In the genomic region with DNA sequence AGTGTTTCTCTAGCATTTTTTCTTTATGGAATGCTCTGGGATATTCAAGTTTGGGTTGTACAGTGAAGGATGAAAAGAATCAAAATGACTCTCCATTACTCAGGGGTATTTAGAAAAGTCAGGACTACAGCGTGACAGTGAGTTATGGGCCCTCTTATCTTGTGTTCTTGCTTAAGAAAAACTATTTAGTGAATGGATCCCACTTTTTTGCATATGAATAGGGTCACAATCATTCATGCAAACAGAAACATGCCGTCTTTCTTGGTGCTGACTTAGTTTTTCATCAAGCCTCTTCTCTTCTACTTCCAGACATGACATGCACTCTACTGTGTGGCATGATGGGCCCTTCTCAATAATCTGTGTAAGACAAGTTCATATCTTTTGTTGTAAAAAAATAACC, we compare ENCODE assay signal across 15 cellular contexts.
DNase-seq lines count a peak whose midpoint lies in the region; ATAC-seq, FAIRE-seq and TF ChIP-seq lines count a peak whose summit lies in the region.
"Had no signal": no experiment of that assay in that cellular context is flagged by ENCODE, and none has a peak within 500 bp of the region (broad histone marks: within the 10 kb centered on the region; RNA-seq: fewer than 3 reads in every experiment).

No MANE protein-coding gene starts in this region.

- TF ChIP-seq CTCF in H1 (IDR thresholded peaks at IDR 0.05; ENCODE audit: control extremely low read depth in 1 of 3, insufficient read depth in 1 of 3, low read depth in 1 of 3, low read length in 3 of 3) (no peak), left lung (IDR thresholded peaks at IDR 0.05) (no peak), brain microvascular endothelial cell (IDR thresholded peaks at IDR 0.05; ENCODE audit: low read depth, low read length, missing control alignments) (no peak)

- H3K79me1 ChIP-seq in H1 (ENCODE audit: low read depth, low read length), result no peaks in the 10 kb centered on the region

- peak overlapping the region; percentile 11 to 27; a peak in 3 of 4 replicates for H3K4me2 ChIP-seq in H1 (ENCODE audit: insufficient read depth in 1 of 2, low read depth in 2 of 2, low read length in 2 of 2)
- H3K4me2 ChIP-seq: A549 had no signal

- peak overlapping the region; percentile 85 for H4K5ac ChIP-seq in H1 (ENCODE audit: insufficient read length, low read depth, low read length)

- no peak for DNase-seq in H1 (ENCODE audit: low read depth in 1 of 2, low spot score in 2 of 2)
- peak; percentile 11 for DNase-seq in iPS-NIHi7 (ENCODE audit: extremely low spot score)
- DNase-seq in left lung, result no peak
- no peak for DNase-seq in inferior parietal cortex (ENCODE audit: extremely low spot score)
- no peak for DNase-seq in middle frontal gyrus (ENCODE audit: extremely low spot score, low spot score)
- DNase-seq in brain microvascular endothelial cell, result no peak
- DNase-seq: BE2C; CD4-positive, alpha-beta memory T cell; DMS79 had no signal

- intact Hi-C loops in left lung (cut with DNase I), result no loop called here

- no peaks in the 10 kb centered on the region for H3K79me2 ChIP-seq in H1 (ENCODE audit: control insufficient read depth in 1 of 2, insufficient read depth in 2 of 2, low read length in 2 of 2)

- H2BK120ac ChIP-seq in H1 (replicated peaks; ENCODE audit: low read depth, low read length), result no peak overlapping the region

- no peak overlapping the region for H2BK12ac ChIP-seq in H1 (ENCODE audit: low read depth, low read length)

- H3K27me3 ChIP-seq in HUES48 (ENCODE audit: control insufficient read depth, insufficient read depth, low read length) (no peaks in the 10 kb centered on the region), H1 (replicated peaks in 1 of 4; ENCODE audit: control insufficient read depth in 3 of 4, extremely low read depth in 1 of 4, insufficient read depth in 3 of 4, low read length in 3 of 4) (no peaks in the 10 kb centered on the region), left lung (no peaks in the 10 kb centered on the region), brain microvascular endothelial cell (replicated peaks) (no peaks in the 10 kb centered on the region)
- H3K27me3 ChIP-seq: BE2C had no signal

- no peak overlapping the region for H3K4ac ChIP-seq in H1 (replicated peaks; ENCODE audit: insufficient read length, low read depth, low read length)

- no peak overlapping the region for H2BK20ac ChIP-seq in H1 (ENCODE audit: low read length)

- ATAC-seq in left lung, result no peak
- ATAC-seq: A549 had no signal

- H2BK15ac ChIP-seq in H1 (ENCODE audit: low read length), result no peak overlapping the region

- H2AFZ ChIP-seq in H1 (ENCODE audit: low read length), result no peak overlapping the region

- H3K23ac ChIP-seq in H1 (ENCODE audit: insufficient read length), result no peak overlapping the region

- H3K23me2 ChIP-seq in H1 (ENCODE audit: low read depth, low read length), result no peaks in the 10 kb centered on the region

- no peak overlapping the region for H3K18ac ChIP-seq in H1 (ENCODE audit: extremely low read depth, low read length)

- H3K9ac ChIP-seq in HUES48 (ENCODE audit: low read depth, low read length) (no peak overlapping the region), H1 (replicated peaks in 1 of 4; ENCODE audit: extremely low read depth in 1 of 4, low read depth in 3 of 4, low read length in 3 of 4) (no peak overlapping the region)

- no peak for TF ChIP-seq EP300 in H1 (IDR thresholded peaks at IDR 0.05; ENCODE audit: borderline replicate concordance in 1 of 2, low read depth in 2 of 2, low read length in 2 of 2)

- in situ Hi-C loops in brain microvascular endothelial cell (cut with HindIII; ENCODE audit: low pct_ligation_motif_present, low sequenced_read_pairs), result no loop called here

- CTCF ChIA-PET in H1 (lab: Charles Lee; ENCODE audit: partially characterized antibody), result interaction anchor here (0.7 kb wide), 1 partner anchor 19 kb away, joined by 3 read pairs; no protein-coding TSS in a partner anchor

- no peak for TF ChIP-seq RAD21 in H1 (IDR thresholded peaks at IDR 0.05 in 1 of 2, conservative IDR thresholded peaks at IDR 0.05 in 1 of 2; ENCODE audit: low read depth in 2 of 2, low read length in 2 of 2)

- peak overlapping the region; percentile 26; the same call in 1 of the 2 replicates for H2BK5ac ChIP-seq in H1 (ENCODE audit: low read depth, low read length)

- FAIRE-seq in H1 (lab: Jason Lieb, UNC), result no peak
- FAIRE-seq: A549, G401.6, GM12892, H54 had no signal

- H3K4me1 ChIP-seq in HUES48 (ENCODE audit: control insufficient read depth, insufficient read depth, low read length), result peaks cover 31% of the 10 kb centered on the region
- peaks cover 0 to 13% (median 3%) of the 10 kb centered on the region in 4 experiments; a peak in 2 of 7 replicates for H3K4me1 ChIP-seq in H1 (replicated peaks in 1 of 4; ENCODE audit: control insufficient read depth in 3 of 4, insufficient read depth in 4 of 4, low read length in 3 of 4)
- no peaks in the 10 kb centered on the region for H3K4me1 ChIP-seq in left lung
- H3K4me1 ChIP-seq: A549, BE2C had no signal

- TF ChIP-seq POLR2A in H1 (IDR thresholded peaks at IDR 0.05; ENCODE audit: control extremely low read depth in 1 of 2, low read depth in 2 of 2, low read length in 2 of 2), result no peak

- H3K36me3 ChIP-seq in HUES48 (ENCODE audit: control insufficient read depth, insufficient read depth, low read length) (no peaks in the 10 kb centered on the region), H1 (ENCODE audit: control insufficient read depth in 2 of 4, insufficient read depth in 4 of 4, low read length in 3 of 4) (peaks cover 0 to 11% (median 0%) of the 10 kb centered on the region in 4 experiments; a peak in 1 of 8 replicates), left lung (no peaks in the 10 kb centered on the region), brain microvascular endothelial cell (replicated peaks) (no peaks in the 10 kb centered on the region)
- H3K36me3 ChIP-seq: BE2C had no signal

- H3K4me3 ChIP-seq in HUES48 (ENCODE audit: low read depth, low read length) (no peak overlapping the region), H1 (ENCODE audit: extremely low read depth in 1 of 4, insufficient read depth in 2 of 4, low read depth in 3 of 4, low read length in 4 of 4) (0 out of 8 replicates have a peak overlapping the region, but pooled peaks of 1 of the 4 experiments have one; percentile 2), left lung (no peak overlapping the region), brain microvascular endothelial cell (ENCODE audit: low read depth, low read length) (no peak overlapping the region)
- H3K4me3 ChIP-seq: A549 had no signal

- H4K8ac ChIP-seq in H1 (ENCODE audit: extremely low read depth, insufficient read depth, low read length), result no peak overlapping the region

- H3K56ac ChIP-seq in H1 (replicated peaks; ENCODE audit: insufficient read length, low read depth, low read length), result no peak overlapping the region

- WGBS in H1 (ENCODE audit: extremely low coverage in 1 of 2, insufficient coverage in 1 of 2, insufficient read length in 1 of 2, insufficient replicate concordance in 2 of 2, low coverage in 1 of 2, low lambda C conversion rate in 2 of 2, missing lambda C conversion rate in 1 of 2), 2 experiments, result 25% methylated on average over 2 of the region's 2 CpGs; no CpG with 5 or more reads in 1 of the 2 experiments

- H3K27ac ChIP-seq in HUES48 (ENCODE audit: low read depth, low read length), result peak overlapping the region; percentile 74
- H3K27ac ChIP-seq in H1 (ENCODE audit: low read depth, low read length), result no peak overlapping the region
- H3K27ac ChIP-seq in left lung, result no peak overlapping the region
- no peak overlapping the region for H3K27ac ChIP-seq in brain microvascular endothelial cell
- H3K27ac ChIP-seq: A549, C4-2B had no signal

- H3K14ac ChIP-seq in H1 (ENCODE audit: insufficient read length), result no peak overlapping the region

- no peaks in the 10 kb centered on the region for H4K20me1 ChIP-seq in H1 (replicated peaks in 1 of 2; ENCODE audit: control insufficient read depth in 1 of 2, insufficient read depth in 2 of 2, low read length in 2 of 2)

- POLR2A ChIA-PET in H1 (lab: Charles Lee; ENCODE audit: partially characterized antibody), result no interaction called here

- H2AK5ac ChIP-seq in H1 (ENCODE audit: low read depth, low read length), result no peak overlapping the region

- no peak overlapping the region for H4K91ac ChIP-seq in H1 (replicated peaks; ENCODE audit: insufficient read length, low read length)

- H3K9me3 ChIP-seq in HUES48 (ENCODE audit: control insufficient read depth, insufficient read depth, low read length), result no peaks in the 10 kb centered on the region
- no peaks in the 10 kb centered on the region for H3K9me3 ChIP-seq in H1 (ENCODE audit: insufficient read depth in 2 of 2, low read depth in 1 of 2, low read length in 1 of 2)
- H3K9me3 ChIP-seq in left lung, result no peaks in the 10 kb centered on the region
- H3K9me3 ChIP-seq: A549, BE2C had no signal

TF ChIP-seq in H1, 55 proteins besides CTCF, POLR2A, EP300 and RAD21:
- TF ChIP-seq SRF (IDR thresholded peaks at IDR 0.05; ENCODE audit: low read depth, low read length), result no peak
- TF ChIP-seq, protein P1, sequence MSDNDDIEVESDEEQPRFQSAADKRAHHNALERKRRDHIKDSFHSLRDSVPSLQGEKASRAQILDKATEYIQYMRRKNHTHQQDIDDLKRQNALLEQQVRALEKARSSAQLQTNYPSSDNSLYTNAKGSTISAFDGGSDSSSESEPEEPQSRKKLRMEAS (IDR thresholded peaks at IDR 0.05), result no peak
- TF ChIP-seq YY1 (IDR thresholded peaks at IDR 0.05; ENCODE audit: low read depth, low read length), result no peak
- TF ChIP-seq JUN (IDR thresholded peaks at IDR 0.05; ENCODE audit: low read depth, low read length), result no peak
- TF ChIP-seq TAF1 (IDR thresholded peaks at IDR 0.05; ENCODE audit: low read depth, low read length), result no peak
- no peak for TF ChIP-seq TAF7 (optimal IDR thresholded peaks at IDR 0.05; ENCODE audit: borderline replicate concordance, low read depth, low read length)
- TF ChIP-seq KDM1A (IDR thresholded peaks at IDR 0.05; ENCODE audit: borderline replicate concordance, low read length), result no peak
- TF ChIP-seq EGR1 (IDR thresholded peaks at IDR 0.05; ENCODE audit: borderline replicate concordance, low read depth, low read length), result no peak
- no peak for TF ChIP-seq BCL11A (IDR thresholded peaks at IDR 0.05; ENCODE audit: low read depth in 2 of 2, low read length in 2 of 2)
- no peak for TF ChIP-seq KDM5A (IDR thresholded peaks at IDR 0.05; ENCODE audit: low read length)
- TF ChIP-seq TCF12 (IDR thresholded peaks at IDR 0.05; ENCODE audit: low read depth, low read length), result no peak
- no peak for TF ChIP-seq SIX5 (IDR thresholded peaks at IDR 0.05; ENCODE audit: low read depth, low read length)
- TF ChIP-seq MAFK (IDR thresholded peaks at IDR 0.05; ENCODE audit: low read depth, low read length), result no peak
- no peak for TF ChIP-seq CBX8 (IDR thresholded peaks at IDR 0.05; ENCODE audit: borderline replicate concordance, low read depth, low read length)
- TF ChIP-seq CBX5 (IDR thresholded peaks at IDR 0.05; ENCODE audit: low read depth, low read length), result no peak
